ENCODE assay signal across 1 cellular context in the genomic region with DNA sequence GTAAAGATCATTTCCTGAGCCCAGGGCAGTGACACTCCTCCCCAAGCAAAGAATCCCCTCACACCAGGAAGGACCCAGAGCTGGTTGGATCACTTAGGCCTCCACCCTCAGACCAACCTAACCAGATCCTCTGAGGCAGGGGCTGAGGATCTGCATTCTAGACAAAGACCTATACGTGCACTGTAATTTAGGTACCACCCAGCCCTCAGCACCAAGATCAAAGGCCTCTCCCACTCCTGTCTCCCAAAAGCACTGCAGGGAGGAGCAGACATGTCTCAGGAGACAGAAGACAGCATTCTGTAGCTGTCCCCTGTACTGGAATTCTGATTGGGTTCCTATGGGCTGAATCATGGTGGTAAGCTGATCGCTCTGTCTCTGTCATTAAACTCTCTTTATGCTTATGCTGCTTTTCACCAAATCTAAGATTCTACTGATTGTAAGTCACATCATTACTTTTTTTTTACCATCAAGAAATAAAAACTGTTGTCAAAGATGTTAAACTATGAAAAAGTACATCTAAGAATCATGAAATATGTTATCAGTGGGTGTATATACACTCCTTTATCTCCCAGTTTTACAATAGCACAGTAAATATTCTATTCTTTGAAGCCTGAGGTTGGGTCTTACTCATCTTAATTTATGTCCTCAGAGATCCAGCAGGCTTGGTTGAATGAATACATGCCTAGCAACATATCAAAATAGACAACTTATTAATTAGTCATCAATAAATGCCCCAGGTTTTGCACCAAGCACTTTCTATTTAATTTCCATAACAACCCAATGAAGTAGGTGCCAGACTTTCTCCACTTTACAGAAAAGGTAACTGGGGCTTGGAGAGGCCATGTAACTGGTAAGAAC.
TF ChIP-seq lines count a peak whose summit lies in the region.

No MANE protein-coding gene starts in this region.

TF ChIP-seq in IMR-90, 13 proteins besides CTCF, POLR2A, EP300 and RAD21:
- TF ChIP-seq MXI1 (IDR thresholded peaks at IDR 0.05; ENCODE audit: borderline replicate concordance, low read depth, low read length) (no peak), RFX5 (IDR thresholded peaks at IDR 0.05; ENCODE audit: low read depth, low read length) (no peak), CEBPB (IDR thresholded peaks at IDR 0.05; ENCODE audit: low read depth, low read length) (no peak), BHLHE40 (IDR thresholded peaks at IDR 0.05; ENCODE audit: low read depth, low read length) (no peak), FOS (IDR thresholded peaks at IDR 0.05; ENCODE audit: low read depth, low read length) (no peak), MAZ (IDR thresholded peaks at IDR 0.05; ENCODE audit: borderline replicate concordance, low read depth, low read length) (no peak)
- TF ChIP-seq, protein P1, sequence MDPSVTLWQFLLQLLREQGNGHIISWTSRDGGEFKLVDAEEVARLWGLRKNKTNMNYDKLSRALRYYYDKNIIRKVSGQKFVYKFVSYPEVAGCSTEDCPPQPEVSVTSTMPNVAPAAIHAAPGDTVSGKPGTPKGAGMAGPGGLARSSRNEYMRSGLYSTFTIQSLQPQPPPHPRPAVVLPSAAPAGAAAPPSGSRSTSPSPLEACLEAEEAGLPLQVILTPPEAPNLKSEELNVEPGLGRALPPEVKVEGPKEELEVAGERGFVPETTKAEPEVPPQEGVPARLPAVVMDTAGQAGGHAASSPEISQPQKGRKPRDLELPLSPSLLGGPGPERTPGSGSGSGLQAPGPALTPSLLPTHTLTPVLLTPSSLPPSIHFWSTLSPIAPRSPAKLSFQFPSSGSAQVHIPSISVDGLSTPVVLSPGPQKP (IDR thresholded peaks at IDR 0.05; ENCODE audit: borderline replicate concordance, low read depth, low read length): no peak
- TF ChIP-seq, protein P2, sequence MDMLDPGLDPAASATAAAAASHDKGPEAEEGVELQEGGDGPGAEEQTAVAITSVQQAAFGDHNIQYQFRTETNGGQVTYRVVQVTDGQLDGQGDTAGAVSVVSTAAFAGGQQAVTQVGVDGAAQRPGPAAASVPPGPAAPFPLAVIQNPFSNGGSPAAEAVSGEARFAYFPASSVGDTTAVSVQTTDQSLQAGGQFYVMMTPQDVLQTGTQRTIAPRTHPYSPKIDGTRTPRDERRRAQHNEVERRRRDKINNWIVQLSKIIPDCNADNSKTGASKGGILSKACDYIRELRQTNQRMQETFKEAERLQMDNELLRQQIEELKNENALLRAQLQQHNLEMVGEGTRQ (IDR thresholded peaks at IDR 0.05; ENCODE audit: low read depth, low read length): no peak
